In genomic region chr1:230263573-230264195, GRCh38 we compare ENCODE assay signal across 18 cellular contexts.
"Had no signal": no experiment of that assay in that cellular context is flagged by ENCODE, and none has a peak within 500 bp of the region (broad histone marks: within the 10 kb centered on the region; RNA-seq: fewer than 3 reads in every experiment).

No MANE protein-coding gene starts in this region.

- FAIRE-seq: endometrium had no signal

- H3K4me1 Mint-ChIP-seq: central memory CD8-positive, alpha-beta T cell had no signal

- H3K4me3 Mint-ChIP-seq: activated CD8-positive, alpha-beta T cell treated with anti-CD3 and anti-CD28 coated beads, Interleukin-2, amount 10 ng/mL, durations not matched to agents 7 days and 5 days; central memory CD8-positive, alpha-beta T cell; naive thymus-derived CD4-positive, alpha-beta T cell; stimulated activated naive B cell treated with anti-CD40 and anti-IgM and Interleukin-4, amounts not matched to agents 10 μg/mL and 1 μg/mL and 100 μg/mL, for 72 hours had no signal

- H3K27me3 Mint-ChIP-seq: central memory CD8-positive, alpha-beta T cell; naive thymus-derived CD4-positive, alpha-beta T cell; stimulated activated naive B cell treated with anti-CD40 and anti-IgM and Interleukin-4, amounts not matched to agents 10 μg/mL and 1 μg/mL and 100 μg/mL, for 72 hours had no signal

- H3K27ac ChIP-seq: prostate gland, right lobe of liver, tibial nerve had no signal

- H3K9me3 Mint-ChIP-seq: activated naive CD4-positive, alpha-beta T cell treated with anti-CD3 and anti-CD28 coated beads, Interleukin-2, amount 50 U/mL, for 72 hours; central memory CD8-positive, alpha-beta T cell; naive thymus-derived CD4-positive, alpha-beta T cell had no signal

- DNase-seq: activated CD8-positive, alpha-beta T cell treated with anti-CD3 and anti-CD28 coated beads, Interleukin-2, amount 10 ng/mL, durations not matched to agents 7 days and 5 days; amniotic stem cell; hippocampal formation; kidney glomerular epithelial cell; occipital lobe; stimulated activated CD4-positive, alpha-beta T cell treated with anti-CD3 and anti-CD28 coated beads, Interleukin-1b, Interleukin-23, amount 100 ng/mL, for 48 hours; stimulated activated naive B cell treated with anti-CD40 and anti-IgM and Interleukin-4, amounts not matched to agents 10 μg/mL and 1 μg/mL and 100 μg/mL, for 72 hours; SW 1271 had no signal

- H3K4me1 ChIP-seq: prostate gland, right lobe of liver had no signal

- H3K27me3 ChIP-seq: body of pancreas, right lobe of liver, tibial nerve had no signal

- ATAC-seq: activated CD8-positive, alpha-beta T cell treated with anti-CD3 and anti-CD28 coated beads, Interleukin-2, amount 10 ng/mL, durations not matched to agents 7 days and 5 days; activated naive CD4-positive, alpha-beta T cell treated with anti-CD3 and anti-CD28 coated beads, Interleukin-2, amount 50 U/mL, for 72 hours; body of pancreas; esophagus mucosa; naive thymus-derived CD4-positive, alpha-beta T cell; right lobe of liver had no signal

- H3K4me3 ChIP-seq: body of pancreas, lung, prostate gland, right lobe of liver, tibial nerve had no signal

- H3K9me3 ChIP-seq: body of pancreas, prostate gland, right lobe of liver, tibial nerve had no signal

- H3K27ac Mint-ChIP-seq: naive thymus-derived CD4-positive, alpha-beta T cell; stimulated activated naive B cell treated with anti-CD40 and anti-IgM and Interleukin-4, amounts not matched to agents 10 μg/mL and 1 μg/mL and 100 μg/mL, for 72 hours had no signal
